7 cellular contexts compared by ENCODE assay signal in the genomic region with DNA sequence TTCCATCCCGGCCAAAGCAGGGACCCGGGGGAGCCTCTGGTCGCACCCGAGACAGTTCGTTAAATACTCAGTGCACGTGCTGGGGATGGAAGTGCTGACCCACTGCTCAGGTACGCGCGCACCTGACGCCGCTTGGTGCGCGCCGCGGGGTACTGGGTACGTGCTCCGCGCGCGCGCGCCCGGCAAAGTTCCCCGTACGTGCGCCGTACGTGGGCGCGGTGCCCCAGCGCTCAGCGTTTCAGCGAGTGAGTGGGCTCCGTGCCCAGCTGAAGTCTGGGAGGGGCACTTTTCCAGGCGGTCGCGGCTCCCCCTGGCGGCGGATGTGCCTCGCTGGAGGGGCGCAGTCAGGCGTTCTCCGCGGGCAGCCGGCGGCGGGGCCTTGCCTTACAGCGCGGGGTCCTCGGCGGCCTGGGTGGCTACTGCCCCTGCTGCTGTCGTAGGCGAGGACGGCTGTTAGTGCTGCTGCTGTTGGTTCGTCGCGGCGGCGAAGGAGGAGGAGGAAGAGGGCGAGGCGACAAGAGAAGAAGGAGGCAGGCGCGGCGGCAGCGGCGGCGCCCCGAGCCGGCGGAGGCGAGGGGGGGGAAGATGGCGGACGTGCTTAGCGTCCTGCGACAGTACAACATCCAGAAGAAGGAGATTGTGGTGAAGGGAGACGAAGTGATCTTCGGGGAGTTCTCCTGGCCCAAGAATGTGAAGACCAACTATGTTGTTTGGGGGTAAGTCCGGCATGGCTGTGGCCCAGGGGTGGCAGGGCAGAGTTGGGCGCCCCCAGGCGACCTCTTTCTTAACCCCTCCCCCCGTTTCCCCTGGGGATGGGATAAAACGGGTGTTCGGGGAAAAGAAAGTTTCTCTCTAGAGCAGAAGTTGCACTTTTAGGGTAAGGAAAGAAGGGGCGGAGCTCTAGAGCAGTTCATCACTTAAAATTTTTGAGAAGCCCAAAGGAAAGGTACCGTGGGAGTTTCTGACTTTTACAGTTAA. TPM values are rescaled to one million over a fixed set of nuclear protein-coding genes. Genes with fewer than 3 reads are reported as not detected.
DNase-seq lines count a peak whose midpoint lies in the region; ATAC-seq, FAIRE-seq and TF ChIP-seq lines count a peak whose summit lies in the region.

TSS of gene CDC73 (plus strand) at position 416 of the 978 bp plus-strand sequence. CDS start at position 586, 170 bp downstream.

- H3K4me1 Mint-ChIP-seq in astrocyte (ENCODE audit: low read depth, unreplicated experiment) = peaks cover 5% of the 10 kb centered on the region

- H3K27me3 ChIP-seq in astrocyte (ENCODE audit: insufficient read depth, low read length) = no peaks in the 10 kb centered on the region

- H2AFZ ChIP-seq in astrocyte (ENCODE audit: low read depth, low read length) = peak within 1 kb of the TSS; percentile 89

- H3K27ac ChIP-seq in astrocyte (ENCODE audit: low read depth, low read length) = peak within 1 kb of the TSS; percentile 98

- H3K4me3 Mint-ChIP-seq in astrocyte (ENCODE audit: unreplicated experiment) = peak within 1 kb of the TSS; percentile 100

- DNase-seq in GM18507 (ENCODE audit: extremely low spot score, insufficient read length, low read depth) (peak; percentile 89), NCI-H2029 (lab: John Stamatoyannopoulos, UW) (peak; percentile 92), T-helper 22 cell (ENCODE audit: low read depth) (peak; percentile 96), astrocyte (ENCODE audit: low read depth) (peak; percentile 90), hepatic stellate cell (ENCODE audit: low spot score) (peak; percentile 94), retinal pigment epithelial cell (ENCODE audit: low read depth) (peak; percentile 87)

- no peaks in the 10 kb centered on the region for H3K9me3 ChIP-seq in astrocyte (ENCODE audit: insufficient read depth, low read depth, low read length)

- peaks cover 14% of the 10 kb centered on the region for H3K4me1 ChIP-seq in astrocyte (ENCODE audit: insufficient read depth, low read length)

- peak within 1 kb of the TSS; percentile 99 for H3K9ac ChIP-seq in astrocyte (ENCODE audit: low read length)

- TF ChIP-seq CTCF in astrocyte (IDR thresholded peaks at IDR 0.05; ENCODE audit: insufficient read depth, low read depth, low read length) (peak; percentile 50), retinal pigment epithelial cell (conservative IDR thresholded peaks at IDR 0.05; ENCODE audit: low read depth, low read length) (peak; percentile 81)

- H4K20me1 ChIP-seq in astrocyte (ENCODE audit: insufficient read depth, low read length) = peaks cover 42% of the 10 kb centered on the region

- ATAC-seq in HG02981 (IDR thresholded peaks at IDR 0.05; ENCODE audit: unreplicated experiment) = peak; percentile 93

- H3K27ac Mint-ChIP-seq in astrocyte (ENCODE audit: unreplicated experiment) = peak within 1 kb of the TSS; percentile 82

- FAIRE-seq in GM18507 (lab: Jason Lieb, UNC) (peak; percentile 96), astrocyte (lab: Jason Lieb, UNC) (no peak)

- peaks cover 4% of the 10 kb centered on the region for H3K36me3 Mint-ChIP-seq in astrocyte (ENCODE audit: low read depth, unreplicated experiment)

- H3K4me3 ChIP-seq in astrocyte (ENCODE audit: insufficient read depth, low read depth, low read length) (peak within 1 kb of the TSS; percentile 99), retinal pigment epithelial cell (ENCODE audit: low read length) (peak within 1 kb of the TSS; percentile 71)

- peak within 1 kb of the TSS; percentile 93 for H3K4me2 ChIP-seq in astrocyte (ENCODE audit: low read length)

- H3K79me2 ChIP-seq in astrocyte (ENCODE audit: insufficient read depth, low read length) = peaks cover 49% of the 10 kb centered on the region

- H3K9me3 Mint-ChIP-seq in astrocyte (ENCODE audit: unreplicated experiment) = no peaks in the 10 kb centered on the region

- H3K27me3 Mint-ChIP-seq in astrocyte (ENCODE audit: low read depth, unreplicated experiment) = no peaks in the 10 kb centered on the region

- peaks cover 11% of the 10 kb centered on the region for H3K36me3 ChIP-seq in astrocyte (ENCODE audit: insufficient read depth, low read length)

RNA-seq across cellular contexts. Expression of gene CDC73, which starts in this region (rescaled TPM):
- total RNA-seq in astrocyte = 72.9 and 77.7 TPM in 2 replicates

Comparison
In these comparisons a context has a peak if more than half of its experiments do, and no peak if none do; other contexts are left out.
1. Peak in every context shown above with its lines: DNase-seq, ATAC-seq, H3K4me3 ChIP-seq and H3K27ac ChIP-seq.